8 cellular contexts compared by ENCODE assay signal in the genomic region with DNA sequence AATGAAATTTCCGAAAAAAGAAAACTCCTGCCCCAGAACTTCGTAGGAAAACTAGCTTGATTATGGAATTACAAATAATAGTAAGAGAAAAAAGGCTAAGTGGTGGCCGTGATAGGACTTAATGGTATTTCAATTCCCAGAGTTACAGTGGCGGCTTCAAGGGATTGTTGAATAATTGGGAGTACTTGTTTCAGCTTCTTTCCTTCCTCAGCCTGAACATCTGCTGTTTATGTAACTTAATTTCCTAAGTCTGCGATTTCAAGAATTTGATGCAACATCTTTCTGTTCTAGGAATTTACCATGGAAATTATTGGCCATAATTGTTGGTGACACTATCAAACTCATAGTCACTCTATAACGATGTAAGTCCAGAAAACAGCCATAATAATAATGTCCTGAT. TPM values are rescaled to one million over a fixed set of nuclear protein-coding genes. Genes with fewer than 3 reads are reported as not detected.
DNase-seq lines count a peak whose midpoint lies in the region; ATAC-seq and TF ChIP-seq lines count a peak whose summit lies in the region.

No MANE protein-coding gene starts in this region.

- intact Hi-C loops in right cardiac atrium (cut with DNase I): no loop called here

- no peak for TF ChIP-seq CTCF in WERI-Rb-1 (IDR thresholded peaks at IDR 0.05; ENCODE audit: low read depth, low read length)

- H3K4me3 ChIP-seq in WERI-Rb-1 (ENCODE audit: low read depth, low read length): peak overlapping the region; percentile 95
- H3K4me3 ChIP-seq in right cardiac atrium (ENCODE audit: low read length): peak overlapping the region; percentile 96
- peak overlapping the region; percentile 78 to 97 (median 92) for H3K4me3 ChIP-seq in skin epidermis

- H3K36me3 ChIP-seq in WERI-Rb-1: peaks cover 10% of the 10 kb centered on the region

- H3K9me3 ChIP-seq in WERI-Rb-1 (ENCODE audit: severe bottlenecking): no peaks in the 10 kb centered on the region
- no peaks in the 10 kb centered on the region for H3K9me3 ChIP-seq in right cardiac atrium (ENCODE audit: control insufficient read depth, low read length)

- 16% methylated on average over 6 of the region's 6 CpGs for WGBS in right cardiac atrium

- DNase-seq in DMS 273 (lab: John Stamatoyannopoulos, UW; ENCODE audit: unreplicated experiment): peak; percentile 48
- DNase-seq in DMS 273 treated with DMSO at 0.1 percent for 48 hours (lab: John Stamatoyannopoulos, UW): no peak
- DNase-seq in WERI-Rb-1: no peak
- DNase-seq in right cardiac atrium: no peak
- no peak for DNase-seq in HuH-7 (ENCODE audit: low spot score)

- ATAC-seq in right cardiac atrium (no peak), GM18907 (IDR thresholded peaks at IDR 0.05; ENCODE audit: unreplicated experiment) (no peak), HG03565 (IDR thresholded peaks at IDR 0.05; ENCODE audit: unreplicated experiment) (no peak)

- no peaks in the 10 kb centered on the region for H3K4me1 ChIP-seq in right cardiac atrium (ENCODE audit: control insufficient read depth, insufficient read depth, low read length)

- H3K27ac ChIP-seq in WERI-Rb-1 (peak overlapping the region; percentile 94; the same call in 1 of the 2 replicates), right cardiac atrium (ENCODE audit: low read length) (no peak overlapping the region), skin epidermis (peak overlapping the region in 19 of 21 experiments; percentile 93 to 100 (median 98))

- H3K27me3 ChIP-seq in WERI-Rb-1 (ENCODE audit: insufficient read depth, low read depth, severe bottlenecking): no peaks in the 10 kb centered on the region
- no peaks in the 10 kb centered on the region for H3K27me3 ChIP-seq in right cardiac atrium (ENCODE audit: control insufficient read depth, insufficient read depth)

RNA-seq across cellular contexts. Expression of a gene that starts 0.7 kb away (rescaled TPM):
- total RNA-seq in right cardiac atrium: 10 to 100 TPM; 21.8 to 28.2 (median 25.4) TPM
- polyA plus RNA-seq in right cardiac atrium: 5.3 TPM
